In genomic region chr14:96390965-96391292, GRCh38 we compare ENCODE assay signal across 8 cellular contexts. TPM values are rescaled to one million over a fixed set of nuclear protein-coding genes. Genes with fewer than 3 reads are reported as not detected.
A peak's percentile ranks its signal among the peaks of the same experiment; 100 is the strongest.
DNase-seq lines count a peak whose midpoint lies in the region; ATAC-seq, FAIRE-seq and TF ChIP-seq lines count a peak whose summit lies in the region.

No MANE protein-coding gene starts in this region.

- TF ChIP-seq CTCF in A549 (IDR thresholded peaks at IDR 0.05) = no peak

- H3K27ac ChIP-seq in A549 = peak overlapping the region; percentile 84 to 85
- no peak overlapping the region for H3K27ac ChIP-seq in HUES6 (ENCODE audit: low read depth, low read length)

- no peak for TF ChIP-seq RAD21 in A549 (conservative IDR thresholded peaks at IDR 0.05 in 1 of 2, IDR thresholded peaks at IDR 0.05 in 1 of 2)

- peak overlapping the region; percentile 87 for H3K27ac Mint-ChIP-seq in central memory CD8-positive, alpha-beta T cell (ENCODE audit: low read depth)

- peaks cover 24% of the 10 kb centered on the region for H3K27me3 ChIP-seq in HUES6 (ENCODE audit: control insufficient read depth, insufficient read depth, low read length)
- H3K27me3 ChIP-seq in mucosa of stomach (ENCODE audit: control insufficient read depth, insufficient read depth, low read length) = no peaks in the 10 kb centered on the region

- POLR2A ChIA-PET in A549 (lab: Yijun Ruan, JAX) = interaction anchor here (0.6 kb wide), 1 partner anchor 30 kb away, joined by 3 read pairs; no protein-coding TSS in a partner anchor

- TF ChIP-seq EP300 in A549 (IDR thresholded peaks at IDR 0.05) = no peak

- DNase-seq in A549 (ENCODE audit: low read depth in 1 of 2, low spot score in 1 of 2) = peak in 1 of 2 experiments; percentile 2
- no peak for DNase-seq in central memory CD8-positive, alpha-beta T cell (ENCODE audit: low spot score in 2 of 2)
- no peak for DNase-seq in NCI-H345 (lab: John Stamatoyannopoulos, UW)
- no peak for DNase-seq in inferior parietal cortex (ENCODE audit: extremely low spot score)
- no peak for DNase-seq in A172 (ENCODE audit: low spot score)

- H3K9me3 Mint-ChIP-seq in central memory CD8-positive, alpha-beta T cell = no peaks in the 10 kb centered on the region

- 13% methylated on average over 13 of the region's 13 CpGs for WGBS in A549 (ENCODE audit: missing lambda C conversion rate)

- CTCF ChIA-PET in A549 (lab: Yijun Ruan, JAX) = interaction anchor here (4.6 kb wide), 1 partner anchor 10 kb away, joined by 20 read pairs; no protein-coding TSS in a partner anchor

- H3K4me1 ChIP-seq in A549 = peaks cover 2% of the 10 kb centered on the region; the same call in 1 of the 3 replicates
- peaks cover 4% of the 10 kb centered on the region for H3K4me1 ChIP-seq in HUES6 (ENCODE audit: control insufficient read depth, insufficient read depth, low read length)
- H3K4me1 ChIP-seq in mucosa of stomach (ENCODE audit: control insufficient read depth, insufficient read depth, low read length) = no peaks in the 10 kb centered on the region

- no peaks in the 10 kb centered on the region for H3K27me3 Mint-ChIP-seq in central memory CD8-positive, alpha-beta T cell

- H3K9ac ChIP-seq in HUES6 (ENCODE audit: low read length) (peak overlapping the region; percentile 62), mucosa of stomach (ENCODE audit: low read length) (peak overlapping the region; percentile 76)

- TF ChIP-seq POLR2A in A549 (IDR thresholded peaks at IDR 0.05; ENCODE audit: low read length) = no peak

- FAIRE-seq in A549 (lab: Jason Lieb, UNC) = no peak

- peaks cover 5% of the 10 kb centered on the region for H3K36me3 Mint-ChIP-seq in central memory CD8-positive, alpha-beta T cell (ENCODE audit: insufficient read depth)

- H3K4me3 Mint-ChIP-seq in central memory CD8-positive, alpha-beta T cell = peak overlapping the region; percentile 86

- no peak for ATAC-seq in A549
- ATAC-seq in central memory CD8-positive, alpha-beta T cell (replicated peaks; ENCODE audit: extremely low read depth, poor library complexity, severe bottlenecking) = no peak
- no peak for ATAC-seq in GM18498 (IDR thresholded peaks at IDR 0.05; ENCODE audit: unreplicated experiment)

- peak overlapping the region; percentile 95 for H3K4me2 ChIP-seq in A549

- H3K4me1 Mint-ChIP-seq in central memory CD8-positive, alpha-beta T cell = peaks cover 5% of the 10 kb centered on the region

- H3K4me3 ChIP-seq in A549 (peak overlapping the region; percentile 72), HUES6 (ENCODE audit: low read depth, low read length) (peak overlapping the region; percentile 85), mucosa of stomach (ENCODE audit: low read length) (peak overlapping the region; percentile 77)

- peaks cover 4% of the 10 kb centered on the region for H3K36me3 ChIP-seq in HUES6 (ENCODE audit: control insufficient read depth, insufficient read depth, low read length)
- no peaks in the 10 kb centered on the region for H3K36me3 ChIP-seq in mucosa of stomach (ENCODE audit: control insufficient read depth, insufficient read depth, low read length)

- H3K9me3 ChIP-seq in A549 (no peaks in the 10 kb centered on the region), HUES6 (ENCODE audit: control insufficient read depth, insufficient read depth, low read depth, low read length) (no peaks in the 10 kb centered on the region), mucosa of stomach (ENCODE audit: control insufficient read depth, low read length) (no peaks in the 10 kb centered on the region)

TF ChIP-seq in A549, 52 proteins besides CTCF, POLR2A, EP300 and RAD21:
- TF ChIP-seq SREBF2 (IDR thresholded peaks at IDR 0.05) (no peak), BHLHE40 (IDR thresholded peaks at IDR 0.05; ENCODE audit: low read depth, low read length) (no peak), USF2 (IDR thresholded peaks at IDR 0.05) (no peak)

RNA-seq across cellular contexts. Expression of gene AK7, which starts 1.0 kb away (rescaled TPM):
- 5.4 and 5.5 TPM in 2 replicates for polyA plus RNA-seq in A549 (2011; rRNA removed)
- 2.0 and 2.5 TPM in 2 replicates for polyA plus RNA-seq in A549 (2012; cell fraction: cytosol; rRNA removed)
- 0.74 and 2.4 TPM in 2 replicates for polyA plus RNA-seq in A549 (2012; cell fraction: nucleus; rRNA removed)
- 3.2 to 4.9 TPM (median 3.3 TPM) in 3 replicates for polyA plus RNA-seq in A549 (2017; fragmentation: RNase III; extraction: RNeasy Plus Mini Kit Qiagen cat#74134 plus additional on column Dnase treatment)
- 6.3 and 6.6 TPM in 2 replicates for polyA minus RNA-seq in A549 (2011; rRNA and poly(A)+ RNA removed)
- total RNA-seq in A172 (2014; rRNA removed; shearing (Covaris generic)) = 0.71 and 0.74 TPM in 2 replicates

RNA-seq across cellular contexts. Expression of gene GSKIP, which starts 27.6 kb away (rescaled TPM):
- polyA plus RNA-seq in A549 (2011; rRNA removed) (36.6 and 57.8 TPM in 2 replicates), A549 (2017; fragmentation: RNase III; extraction: RNeasy Plus Mini Kit Qiagen cat#74134 plus additional on column Dnase treatment) (25.9 to 31.8 TPM (median 30.9 TPM) in 3 replicates)
- polyA plus RNA-seq in A549 (2012; cell fraction: cytosol; rRNA removed) = 7.5 and 7.7 TPM in 2 replicates
- 1.9 and 3.6 TPM in 2 replicates for polyA plus RNA-seq in A549 (2012; cell fraction: nucleus; rRNA removed)
- 9.8 TPM in 2 replicates for polyA minus RNA-seq in A549 (2011; rRNA and poly(A)+ RNA removed)
- 32.8 and 33.6 TPM in 2 replicates for total RNA-seq in A172 (2014; rRNA removed; shearing (Covaris generic))

RNA-seq across cellular contexts. Expression of gene ATG2B, which starts 27.8 kb away (rescaled TPM):
- 17.0 and 19.6 TPM in 2 replicates for polyA plus RNA-seq in A549 (2011; rRNA removed)
- 3.2 and 3.7 TPM in 2 replicates for polyA plus RNA-seq in A549 (2012; cell fraction: cytosol; rRNA removed)
- polyA plus RNA-seq in A549 (2012; cell fraction: nucleus; rRNA removed) = 3.5 and 4.7 TPM in 2 replicates
- polyA plus RNA-seq in A549 (2017; fragmentation: RNase III; extraction: RNeasy Plus Mini Kit Qiagen cat#74134 plus additional on column Dnase treatment) = 5.9 to 7.4 TPM (median 7.1 TPM) in 3 replicates
- 21.4 and 25.9 TPM in 2 replicates for polyA minus RNA-seq in A549 (2011; rRNA and poly(A)+ RNA removed)
- 7.3 and 9.3 TPM in 2 replicates for total RNA-seq in A172 (2014; rRNA removed; shearing (Covaris generic))
